6 cellular contexts compared by ENCODE assay signal in genomic region chr11:124762624-124763155, GRCh38. TPM values are rescaled to one million over a fixed set of nuclear protein-coding genes. Genes with fewer than 3 reads are reported as not detected.
DNase-seq lines count a peak whose midpoint lies in the region; ATAC-seq and TF ChIP-seq lines count a peak whose summit lies in the region.

No MANE protein-coding gene starts in this region.

- H3K27me3 ChIP-seq in lower lobe of right lung (ENCODE audit: low read depth) = peaks cover 42% of the 10 kb centered on the region

- ATAC-seq in HG02610 (IDR thresholded peaks at IDR 0.05; ENCODE audit: unreplicated experiment) (peak; percentile 0), lower lobe of right lung (peak; percentile 34 to 38)
- peak; percentile 17 for ATAC-seq in activated CD8-positive, alpha-beta T cell treated with anti-CD3 and anti-CD28 coated beads for 36 hours

- peaks cover 2% of the 10 kb centered on the region for H3K36me3 Mint-ChIP-seq in activated CD8-positive, alpha-beta T cell treated with anti-CD3 and anti-CD28 coated beads for 36 hours (ENCODE audit: low read depth)

- H3K4me3 Mint-ChIP-seq in activated CD8-positive, alpha-beta T cell treated with anti-CD3 and anti-CD28 coated beads for 36 hours = peak overlapping the region; percentile 80

- H3K27ac Mint-ChIP-seq in activated CD8-positive, alpha-beta T cell treated with anti-CD3 and anti-CD28 coated beads for 36 hours = no peak overlapping the region

- no peaks in the 10 kb centered on the region for H3K9me3 Mint-ChIP-seq in activated CD8-positive, alpha-beta T cell treated with anti-CD3 and anti-CD28 coated beads for 36 hours

- intact Hi-C loops in activated CD8-positive, alpha-beta T cell treated with anti-CD3 and anti-CD28 coated beads for 36 hours (cut with micrococcal nuclease) = loop anchor here (1.0 to 5.0 kb wide), 3 partner anchors 35 to 93 kb away; no protein-coding TSS in a partner anchor
- intact Hi-C loops in lower lobe of right lung (cut with DNase I) = loop anchor here (10.0 kb wide), 1 partner anchor 98 kb away; no protein-coding TSS in a partner anchor

- no peaks in the 10 kb centered on the region for H3K9me3 ChIP-seq in lower lobe of right lung

- TF ChIP-seq CTCF in activated CD8-positive, alpha-beta T cell treated with anti-CD3 and anti-CD28 coated beads for 36 hours (IDR thresholded peaks at IDR 0.05) = no peak
- no peak for TF ChIP-seq CTCF in lower lobe of right lung (IDR thresholded peaks at IDR 0.05)

- H3K4me3 ChIP-seq in lower lobe of right lung = peak overlapping the region; percentile 66

- CTCF ChIA-PET in activated CD8-positive, alpha-beta T cell treated with anti-CD3 and anti-CD28 coated beads for 36 hours (lab: Charles Lee) = interaction anchor here (0.7 to 7.2 kb wide), 29 partner anchors 9 to 379 kb away, joined by 3 to 92 read pairs (median 8); partner anchors contain the start of genes CCDC15, MSANTD2, NRGN and SIAE

- POLR2A ChIA-PET in activated CD8-positive, alpha-beta T cell treated with anti-CD3 and anti-CD28 coated beads for 36 hours (lab: Charles Lee) = interaction anchor here (0.8 to 1.1 kb wide), 5 partner anchors 9 to 92 kb away, joined by 3 to 4 read pairs (median 3); no protein-coding TSS in a partner anchor

- peaks cover 31% of the 10 kb centered on the region for H3K27me3 Mint-ChIP-seq in activated CD8-positive, alpha-beta T cell treated with anti-CD3 and anti-CD28 coated beads for 36 hours

- peaks cover 54% of the 10 kb centered on the region for H3K4me1 ChIP-seq in lower lobe of right lung

- H3K36me3 ChIP-seq in lower lobe of right lung = peaks cover 14% of the 10 kb centered on the region

- peaks cover 24% of the 10 kb centered on the region for H3K4me1 Mint-ChIP-seq in activated CD8-positive, alpha-beta T cell treated with anti-CD3 and anti-CD28 coated beads for 36 hours (ENCODE audit: low read depth)

- peak overlapping the region; percentile 92 for H3K27ac ChIP-seq in lower lobe of right lung

- DNase-seq in DMS53 (lab: John Stamatoyannopoulos, UW) (peak; percentile 74), lower lobe of right lung (no peak), NCI-H128 (lab: John Stamatoyannopoulos, UW; ENCODE audit: unreplicated experiment) (no peak), foreskin melanocyte (no peak)
- DNase-seq in activated CD8-positive, alpha-beta T cell treated with anti-CD3 and anti-CD28 coated beads for 36 hours = no peak

RNA-seq across cellular contexts. Expression of gene ESAM, which starts 0.6 kb away (rescaled TPM):
- total RNA-seq in activated CD8-positive, alpha-beta T cell treated with anti-CD3 and anti-CD28 coated beads for 36 hours = under 1 TPM; 0.60 to 0.65 TPM
- 131 TPM for total RNA-seq in lower lobe of right lung

RNA-seq across cellular contexts. Expression of gene VSIG2, which starts 10.6 kb away (rescaled TPM):
- under 1 TPM in 1 of 2 experiments, not detected in 1; 0.32 TPM for total RNA-seq in activated CD8-positive, alpha-beta T cell treated with anti-CD3 and anti-CD28 coated beads for 36 hours
- total RNA-seq in lower lobe of right lung = 30.5 TPM

RNA-seq across cellular contexts. Expression of gene NRGN, which starts 22.9 kb away (rescaled TPM):
- total RNA-seq in activated CD8-positive, alpha-beta T cell treated with anti-CD3 and anti-CD28 coated beads for 36 hours = 1 to 10 TPM; 5.7 to 6.4 TPM
- 99.1 TPM for total RNA-seq in lower lobe of right lung

RNA-seq across cellular contexts. Expression of gene MSANTD2, which starts 37.5 kb away (rescaled TPM):
- 1 to 10 TPM; 5.8 to 7.3 TPM for total RNA-seq in activated CD8-positive, alpha-beta T cell treated with anti-CD3 and anti-CD28 coated beads for 36 hours
- 15.4 TPM for total RNA-seq in lower lobe of right lung

Comparison
In these comparisons a context has a peak if more than half of its experiments do, and no peak if none do; other contexts are left out.
1. RNA of gene ESAM, which starts 0.6 kb away (total RNA-seq): 131 TPM in lower lobe of right lung (single experiment); 0.60 to 0.65 TPM in activated CD8-positive, alpha-beta T cell treated with anti-CD3 and anti-CD28 coated beads for 36 hours; every median in the first group is over 10 times any median in the second.
2. RNA of gene VSIG2, which starts 10.6 kb away (total RNA-seq): 30.5 TPM in lower lobe of right lung (single experiment); 0.32 TPM in activated CD8-positive, alpha-beta T cell treated with anti-CD3 and anti-CD28 coated beads for 36 hours; every median in the first group is over 10 times any median in the second.
3. RNA of gene NRGN, which starts 22.9 kb away (total RNA-seq): 99.1 TPM in lower lobe of right lung (single experiment); 5.7 to 6.4 TPM in activated CD8-positive, alpha-beta T cell treated with anti-CD3 and anti-CD28 coated beads for 36 hours; every median in the first group is over 10 times any median in the second.
4. Peak in every context shown above with its lines, with median percentiles within 50 percentile points of each other: ATAC-seq.